21 cellular contexts compared by ENCODE assay signal in genomic region chr20:9140172-9140760, GRCh38.
"Had no signal": no experiment of that assay in that cellular context is flagged by ENCODE, and none has a peak within 500 bp of the region (broad histone marks: within the 10 kb centered on the region; RNA-seq: fewer than 3 reads in every experiment).

No MANE protein-coding gene starts in this region.

- H3K4me3 ChIP-seq: gastrocnemius medialis, heart left ventricle, mucosa of descending colon, ovary, thyroid gland had no signal

- H3K27me3 ChIP-seq: gastrocnemius medialis, heart left ventricle, ovary, thyroid gland had no signal

- H3K36me3 ChIP-seq: gastrocnemius medialis, ovary, thyroid gland had no signal

- DNase-seq: activated CD4-positive, alpha-beta T cell treated with anti-CD3 and anti-CD28 coated beads, Interleukin-2, amount 10 ng/mL, durations not matched to agents 7 days and 5 days; activated CD8-positive, alpha-beta T cell treated with anti-CD3 and anti-CD28 coated beads, Interleukin-2, amount 10 ng/mL, durations not matched to agents 7 days and 5 days; activated effector memory CD4-positive, alpha-beta T cell treated with Interleukin-2 at 50 U/mL for 16 hours; activated T-cell treated with anti-CD3 and anti-CD28 coated beads, Interleukin-2, amount 50 U/mL, for 24 hours; effector CD8-positive, alpha-beta T cell; heart left ventricle; kidney; left ventricle myocardium superior; mucosa of descending colon; naive B cell; ovary; stimulated activated CD4-positive, alpha-beta T cell treated with anti-CD3 and anti-CD28 coated beads, Interleukin-12 subunit alpha, Interleukin-12 subunit beta, amount 100 ng/mL, for 4 hours; stimulated activated CD4-positive, alpha-beta T cell treated with anti-CD3 and anti-CD28 coated beads, Interleukin-1b, Interleukin-23, amount 100 ng/mL, for 48 hours; stimulated activated CD8-positive, alpha-beta memory T cell treated with anti-CD3 and anti-CD28 coated beads, Interleukin-4, amount 100 ng/mL, for 48 hours; stimulated activated naive CD4-positive, alpha-beta T cell; SW 1271; thyroid gland had no signal

- H3K9me3 ChIP-seq: mucosa of descending colon, ovary, thyroid gland had no signal

- H3K27ac ChIP-seq: gastrocnemius medialis, heart left ventricle, ovary, thyroid gland had no signal

- ATAC-seq: activated CD4-positive, CD25-positive, alpha-beta regulatory T cell treated with anti-CD3 and anti-CD28 coated beads, Interleukin-2, amount 50 U/mL, for 24 hours; activated CD8-positive, alpha-beta T cell treated with anti-CD3 and anti-CD28 coated beads, Interleukin-2, amount 10 ng/mL, durations not matched to agents 7 days and 5 days; esophagus mucosa; gastrocnemius medialis; mucosa of descending colon had no signal

- H3K4me1 ChIP-seq: gastrocnemius medialis, thyroid gland had no signal

- FAIRE-seq: kidney, TTC549 had no signal
